1 cellular context compared by ENCODE assay signal in genomic region chr17:41144846-41145245, GRCh38.
TF ChIP-seq lines count a peak whose summit lies in the region.

No MANE protein-coding gene starts in this region.

TF ChIP-seq in HepG2, 621 proteins besides CTCF, POLR2A, EP300 and RAD21:
- TF ChIP-seq U2AF2 (IDR thresholded peaks at IDR 0.05; ENCODE audit: low read depth, low read length) (peak; percentile 81; the same call in 1 of the 2 replicates), KDM5A (IDR thresholded peaks at IDR 0.05; ENCODE audit: borderline replicate concordance, low read length) (no peak), HNRNPK (IDR thresholded peaks at IDR 0.05; ENCODE audit: low read depth, low read length, poor library complexity, severe bottlenecking) (peak; percentile 20)
